In genomic region chr6:490251-491037, GRCh38 we compare ENCODE assay signal across 12 cellular contexts.
DNase-seq lines count a peak whose midpoint lies in the region; ATAC-seq lines count a peak whose summit lies in the region.
"Had no signal": no experiment of that assay in that cellular context is flagged by ENCODE, and none has a peak within 500 bp of the region (broad histone marks: within the 10 kb centered on the region; RNA-seq: fewer than 3 reads in every experiment).

No MANE protein-coding gene starts in this region.

- peak overlapping the region; percentile 98 for H3K27ac Mint-ChIP-seq in activated T-cell treated with anti-CD3 and anti-CD28 coated beads, Interleukin-2, amount 50 U/mL, for 24 hours
- H3K27ac Mint-ChIP-seq in activated CD4-positive, alpha-beta memory T cell treated with anti-CD3 and anti-CD28 coated beads for 36 hours: peak overlapping the region; percentile 100

- ATAC-seq in HG03135 (IDR thresholded peaks at IDR 0.05; ENCODE audit: unreplicated experiment): peak; percentile 54
- ATAC-seq: right lobe of liver had no signal

- POLR2A ChIA-PET in activated CD4-positive, alpha-beta memory T cell treated with anti-CD3 and anti-CD28 coated beads for 36 hours (lab: Charles Lee): interaction anchor here (0.9 to 7.1 kb wide), 22 partner anchors 8 to 303 kb away, joined by 3 to 136 read pairs (median 7); partner anchors contain the start of gene IRF4

- intact Hi-C loops in activated CD4-positive, alpha-beta memory T cell treated with anti-CD3 and anti-CD28 coated beads for 36 hours (cut with micrococcal nuclease): loop anchor here (1.0 to 2.0 kb wide), 11 partner anchors 9 to 194 kb away; partner anchors contain the start of gene IRF4

- CTCF ChIA-PET in activated CD4-positive, alpha-beta memory T cell treated with anti-CD3 and anti-CD28 coated beads for 36 hours (lab: Charles Lee): interaction anchor here (0.8 to 2.3 kb wide), 5 partner anchors 12 to 100 kb away, joined by 3 to 7 read pairs (median 4); no protein-coding TSS in a partner anchor

- peaks cover 3% of the 10 kb centered on the region for H3K9me3 Mint-ChIP-seq in activated T-cell treated with anti-CD3 and anti-CD28 coated beads, Interleukin-2, amount 50 U/mL, for 24 hours
- H3K9me3 Mint-ChIP-seq in activated CD4-positive, alpha-beta memory T cell treated with anti-CD3 and anti-CD28 coated beads for 36 hours: peaks cover 9% of the 10 kb centered on the region

- peaks cover 92% of the 10 kb centered on the region for H3K36me3 Mint-ChIP-seq in activated T-cell treated with anti-CD3 and anti-CD28 coated beads, Interleukin-2, amount 50 U/mL, for 24 hours (ENCODE audit: low read depth)
- H3K36me3 Mint-ChIP-seq in activated CD4-positive, alpha-beta memory T cell treated with anti-CD3 and anti-CD28 coated beads for 36 hours: peaks cover 63% of the 10 kb centered on the region

- H3K27me3 Mint-ChIP-seq in activated T-cell treated with anti-CD3 and anti-CD28 coated beads, Interleukin-2, amount 50 U/mL, for 24 hours: no peaks in the 10 kb centered on the region
- H3K27me3 Mint-ChIP-seq in activated CD4-positive, alpha-beta memory T cell treated with anti-CD3 and anti-CD28 coated beads for 36 hours: no peaks in the 10 kb centered on the region

- peak overlapping the region; percentile 72 for H3K4me3 Mint-ChIP-seq in activated T-cell treated with anti-CD3 and anti-CD28 coated beads, Interleukin-2, amount 50 U/mL, for 24 hours
- peak overlapping the region; percentile 62 for H3K4me3 Mint-ChIP-seq in activated CD4-positive, alpha-beta memory T cell treated with anti-CD3 and anti-CD28 coated beads for 36 hours

- H3K4me1 Mint-ChIP-seq in activated T-cell treated with anti-CD3 and anti-CD28 coated beads, Interleukin-2, amount 50 U/mL, for 24 hours (ENCODE audit: low read depth): peaks cover 97% of the 10 kb centered on the region
- peaks cover 92% of the 10 kb centered on the region for H3K4me1 Mint-ChIP-seq in activated CD4-positive, alpha-beta memory T cell treated with anti-CD3 and anti-CD28 coated beads for 36 hours (ENCODE audit: low read depth)

- peak; percentile 66 for DNase-seq in activated T-cell treated with anti-CD3 and anti-CD28 coated beads, Interleukin-2, amount 50 U/mL, for 24 hours
- no peak for DNase-seq in activated T-cell treated with anti-CD3 and anti-CD28 coated beads for 4 hours
- peak; percentile 76 for DNase-seq in activated CD4-positive, alpha-beta memory T cell treated with anti-CD3 and anti-CD28 coated beads for 36 hours
- peak; percentile 60 for DNase-seq in stimulated activated CD4-positive, alpha-beta T cell treated with anti-CD3 and anti-CD28 coated beads, Interleukin-4, amount 100 ng/mL, for 24 hours
- no peak for DNase-seq in NCI-H1105 treated with DMSO at 0.1 percent for 48 hours (lab: John Stamatoyannopoulos, UW)
- no peak for DNase-seq in amniotic stem cell (lab: John Stamatoyannopoulos, UW)
- DNase-seq in DMS153 (lab: John Stamatoyannopoulos, UW): no peak
- DNase-seq: ACHN, brain microvascular endothelial cell, NCI-H82, right lobe of liver had no signal

Comparison
In these comparisons a context has a peak if more than half of its experiments do, and no peak if none do; other contexts are left out.
1. DNase-seq: peak in activated T-cell treated with anti-CD3 and anti-CD28 coated beads, Interleukin-2, amount 50 U/mL, for 24 hours (single experiment), activated CD4-positive, alpha-beta memory T cell treated with anti-CD3 and anti-CD28 coated beads for 36 hours (single experiment) and stimulated activated CD4-positive, alpha-beta T cell treated with anti-CD3 and anti-CD28 coated beads, Interleukin-4, amount 100 ng/mL, for 24 hours (single experiment); none in activated T-cell treated with anti-CD3 and anti-CD28 coated beads for 4 hours (single experiment), NCI-H1105 treated with DMSO at 0.1 percent for 48 hours (single experiment), amniotic stem cell (single experiment) and DMS153 (single experiment).